In genomic region chr12:779745-780734, GRCh38 we compare ENCODE assay signal across 8 cellular contexts. TPM values are rescaled to one million over a fixed set of nuclear protein-coding genes. Genes with fewer than 3 reads are reported as not detected.
A peak's percentile ranks its signal among the peaks of the same experiment; 100 is the strongest.
DNase-seq lines count a peak whose midpoint lies in the region; ATAC-seq and TF ChIP-seq lines count a peak whose summit lies in the region.

No MANE protein-coding gene starts in this region.

- peak overlapping the region; percentile 62 for H3K4me3 Mint-ChIP-seq in MCF 10A (ENCODE audit: unreplicated experiment)
- H3K4me3 Mint-ChIP-seq in T-helper 2 cell treated with Interferon-gamma antibody and Interleukin-4, amounts not matched to agents 5 μg/mL and 100 μg/mL, for 36 hours: peak overlapping the region; percentile 75

- no peak overlapping the region for H2AFZ ChIP-seq in PC-9

- peaks cover 3% of the 10 kb centered on the region for H3F3A ChIP-seq in PC-9 (ENCODE audit: insufficient read depth, low read depth)

- intact Hi-C loops in MCF 10A (cut with micrococcal nuclease): no loop called here
- intact Hi-C loops in breast epithelium (cut with DNase I; ENCODE audit: low total_unique reads): no loop called here
- intact Hi-C loops in PC-9 (cut with micrococcal nuclease; ENCODE audit: unreplicated experiment): no loop called here

- H3K4me2 ChIP-seq in PC-9: no peak overlapping the region

- H3K4me1 Mint-ChIP-seq in MCF 10A (ENCODE audit: insufficient read depth, unreplicated experiment): peaks cover 19% of the 10 kb centered on the region
- H3K4me1 Mint-ChIP-seq in T-helper 2 cell treated with Interferon-gamma antibody and Interleukin-4, amounts not matched to agents 5 μg/mL and 100 μg/mL, for 36 hours (ENCODE audit: low read depth): peaks cover 42% of the 10 kb centered on the region

- peak overlapping the region; percentile 63 for H3K27ac Mint-ChIP-seq in MCF 10A (ENCODE audit: low read depth, unreplicated experiment)
- no peak overlapping the region for H3K27ac Mint-ChIP-seq in T-helper 2 cell treated with Interferon-gamma antibody and Interleukin-4, amounts not matched to agents 5 μg/mL and 100 μg/mL, for 36 hours

- H3K9me2 ChIP-seq in PC-9 (ENCODE audit: insufficient read depth): no peaks in the 10 kb centered on the region

- TF ChIP-seq POLR2A in breast epithelium (IDR thresholded peaks at IDR 0.05): no peak

- no peaks in the 10 kb centered on the region for H3K27me3 Mint-ChIP-seq in MCF 10A (ENCODE audit: insufficient read depth, unreplicated experiment)
- no peaks in the 10 kb centered on the region for H3K27me3 Mint-ChIP-seq in T-helper 2 cell treated with Interferon-gamma antibody and Interleukin-4, amounts not matched to agents 5 μg/mL and 100 μg/mL, for 36 hours (ENCODE audit: low read depth)

- H3K79me2 ChIP-seq in PC-9 (ENCODE audit: low read depth): peaks cover 95% of the 10 kb centered on the region

- H3K9me3 ChIP-seq in breast epithelium (no peaks in the 10 kb centered on the region), subcutaneous abdominal adipose tissue (ENCODE audit: control insufficient read depth in 5 of 5, low read length in 5 of 5) (no peaks in the 10 kb centered on the region), PC-9 (ENCODE audit: insufficient read depth, low read depth) (no peaks in the 10 kb centered on the region)

- no peak overlapping the region for H3K4me3 ChIP-seq in breast epithelium
- no peak overlapping the region for H3K4me3 ChIP-seq in subcutaneous abdominal adipose tissue (ENCODE audit: low read depth in 1 of 5, low read length in 5 of 5)
- no peak overlapping the region for H3K4me3 ChIP-seq in PC-9

- H3K27ac ChIP-seq in breast epithelium (peak overlapping the region in 1 of 2 donors; percentile 4), foreskin keratinocyte (peak overlapping the region; percentile 7), subcutaneous abdominal adipose tissue (ENCODE audit: low read depth, low read length) (peak overlapping the region; percentile 15), PC-9 (no peak overlapping the region)

- H3K4me1 ChIP-seq in breast epithelium (peaks cover 0 to 2% of the 10 kb centered on the region in 2 donors), foreskin keratinocyte (peaks cover 17% of the 10 kb centered on the region), subcutaneous abdominal adipose tissue (ENCODE audit: control insufficient read depth in 5 of 5, insufficient read depth in 5 of 5, low read length in 5 of 5) (peaks cover 3 to 38% (median 30%) of the 10 kb centered on the region in 5 donors), PC-9 (replicated peaks; ENCODE audit: insufficient read depth) (no peaks in the 10 kb centered on the region)

- POLR2A ChIA-PET in MCF 10A (lab: Yijun Ruan, JAX) (interaction anchor here (0.5 to 8.5 kb wide), 18 partner anchors 9 to 803 kb away, joined by 3 to 82 read pairs (median 4); partner anchors contain the start of gene WNK1), PC-9 (lab: Charles Lee; ENCODE audit: unreplicated experiment) (interaction anchor here (0.6 to 0.7 kb wide), 2 partner anchors 207 to 910 kb away, joined by 3 to 8 read pairs; no protein-coding TSS in a partner anchor)

- H3K9ac ChIP-seq in subcutaneous abdominal adipose tissue (ENCODE audit: low read length in 5 of 5): peak overlapping the region in 1 of 5 donors; percentile 30

- peak; percentile 56 for DNase-seq in MCF 10A (ENCODE audit: unreplicated experiment)
- no peak for DNase-seq in breast epithelium (ENCODE audit: low spot score in 2 of 2)
- DNase-seq in T-helper 2 cell treated with Interferon-gamma antibody and Interleukin-4, amounts not matched to agents 5 μg/mL and 100 μg/mL, for 36 hours (ENCODE audit: low spot score): no peak
- peak in 1 of 2 donors; percentile 29 for DNase-seq in foreskin keratinocyte
- DNase-seq in cerebellar cortex (ENCODE audit: low spot score): no peak
- no peak for DNase-seq in T1000 (lab: John Stamatoyannopoulos, UW)
- DNase-seq in PC-9: no peak

- TF ChIP-seq CTCF in MCF 10A (IDR thresholded peaks at IDR 0.05; ENCODE audit: unreplicated experiment) (no peak), breast epithelium (IDR thresholded peaks at IDR 0.05) (no peak), foreskin keratinocyte (conservative IDR thresholded peaks at IDR 0.05) (no peak), PC-9 (conservative IDR thresholded peaks at IDR 0.05) (no peak)

- peaks cover 48% of the 10 kb centered on the region for H4K20me1 ChIP-seq in PC-9 (ENCODE audit: insufficient read depth)

- peak; percentile 43 for ATAC-seq in foreskin keratinocyte

- H3K27me3 ChIP-seq in breast epithelium (no peaks in the 10 kb centered on the region), foreskin keratinocyte (no peaks in the 10 kb centered on the region), subcutaneous abdominal adipose tissue (ENCODE audit: control insufficient read depth in 5 of 5, insufficient read depth in 4 of 5, low read length in 5 of 5) (no peaks in the 10 kb centered on the region), PC-9 (ENCODE audit: insufficient read depth, low read depth) (no peaks in the 10 kb centered on the region)

- CTCF ChIA-PET in MCF 10A (lab: Yijun Ruan, JAX): interaction anchor here (0.7 to 3.3 kb wide), 5 partner anchors 23 to 53 kb away, joined by 3 to 14 read pairs (median 5); partner anchors contain the start of gene WNK1
- CTCF ChIA-PET in PC-9 (lab: Charles Lee): interaction anchor here (0.9 kb wide), 1 partner anchor 29 kb away, joined by 3 read pairs; no protein-coding TSS in a partner anchor

- peaks cover 8% of the 10 kb centered on the region for H3K36me3 Mint-ChIP-seq in MCF 10A (ENCODE audit: insufficient read depth, unreplicated experiment)
- H3K36me3 Mint-ChIP-seq in T-helper 2 cell treated with Interferon-gamma antibody and Interleukin-4, amounts not matched to agents 5 μg/mL and 100 μg/mL, for 36 hours (ENCODE audit: low read depth): peaks cover 6% of the 10 kb centered on the region

- peaks cover 7% of the 10 kb centered on the region for H3K9me3 Mint-ChIP-seq in MCF 10A (ENCODE audit: unreplicated experiment)
- H3K9me3 Mint-ChIP-seq in T-helper 2 cell treated with Interferon-gamma antibody and Interleukin-4, amounts not matched to agents 5 μg/mL and 100 μg/mL, for 36 hours: no peaks in the 10 kb centered on the region

- BruUV-seq in MCF 10A (replicated peaks; lab: Mats Ljungman, UMichigan) (no TSS peak), PC-9 (replicated peaks; lab: Mats Ljungman, UMichigan) (no TSS peak)

- H3K36me3 ChIP-seq in breast epithelium (no peaks in the 10 kb centered on the region), subcutaneous abdominal adipose tissue (ENCODE audit: control insufficient read depth in 5 of 5, insufficient read depth in 5 of 5, low read length in 5 of 5) (no peaks in the 10 kb centered on the region), PC-9 (ENCODE audit: low read depth) (peaks cover 3% of the 10 kb centered on the region; the same call in 1 of the 2 replicates)

RNA-seq across cellular contexts. Expression of gene WNK1, which starts 27.7 kb away (rescaled TPM):
- total RNA-seq in MCF 10A (2022): 123 and 139 TPM in 2 replicates
- total RNA-seq in breast epithelium: 100 to 1,000 TPM; 173 to 192 (median 176) TPM
- 97.5 and 100 TPM in 2 replicates for total RNA-seq in foreskin keratinocyte
- polyA plus RNA-seq in foreskin keratinocyte: 9.0 and 13.1 TPM in 2 replicates
- 142 and 150 TPM in 2 replicates for total RNA-seq in PC-9 (2021)
